5 cellular contexts compared by ENCODE assay signal in the genomic region with DNA sequence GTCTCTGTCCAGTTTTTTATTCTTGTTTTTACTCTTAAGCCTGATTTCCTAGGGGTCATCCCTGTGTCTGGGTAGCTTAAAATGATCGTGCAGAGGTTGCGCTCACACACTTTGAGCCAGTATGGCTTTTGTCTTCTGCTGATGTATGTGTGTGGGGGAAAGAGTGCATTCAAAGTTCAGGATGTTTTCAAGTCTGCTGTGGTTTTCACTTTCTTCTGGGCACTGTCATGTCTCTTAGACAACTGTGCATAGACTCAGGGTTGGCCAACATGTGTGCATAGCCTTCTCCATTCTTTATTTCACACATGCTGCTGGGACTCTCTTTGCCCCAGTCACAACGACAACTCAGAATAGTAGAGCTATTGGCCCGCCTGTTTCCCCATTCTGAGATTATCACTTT.
"Had no signal": no experiment of that assay in that cellular context is flagged by ENCODE, and none has a peak within 500 bp of the region (broad histone marks: within the 10 kb centered on the region; RNA-seq: fewer than 3 reads in every experiment).

No MANE protein-coding gene starts in this region.

- H3K4me3 ChIP-seq: GM23338, K562 had no signal

- DNase-seq: H9, HCEC 1CT, IMR-90 had no signal

- H2AFZ ChIP-seq: GM23338 had no signal

- H3K4me1 Mint-ChIP-seq: GM23338, H9 had no signal

- H3K27ac Mint-ChIP-seq: GM23338, H9 had no signal

- H3K4me2 ChIP-seq: GM23338 had no signal

- ATAC-seq: GM23338, K562 had no signal

- H3K4me3 Mint-ChIP-seq: GM23338, H9 had no signal
